1 cellular context compared by ENCODE assay signal in the genomic region with DNA sequence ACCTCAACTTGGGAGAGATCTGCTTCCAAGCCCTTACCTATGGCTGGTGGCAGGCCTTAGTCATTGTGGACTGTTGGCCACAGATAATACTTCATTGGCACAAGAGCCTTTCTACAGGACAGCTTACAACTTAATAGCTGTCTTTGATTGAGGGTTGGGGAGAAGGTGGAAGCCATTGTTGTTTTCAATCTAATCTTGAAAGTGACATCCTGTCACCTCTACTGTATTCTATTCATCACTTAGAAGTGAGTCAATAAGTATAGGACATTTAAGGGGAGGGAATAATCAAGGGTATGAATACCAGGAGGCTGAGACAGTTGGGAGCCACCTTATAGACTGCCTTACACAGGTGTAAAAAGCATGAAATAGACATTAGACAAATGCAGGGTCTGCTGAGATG.
TF ChIP-seq lines count a peak whose summit lies in the region.

No MANE protein-coding gene starts in this region.

TF ChIP-seq in IMR-90, 13 proteins besides CTCF, POLR2A, EP300 and RAD21 (continued from another document):
- TF ChIP-seq NFE2L2 (IDR thresholded peaks at IDR 0.05; ENCODE audit: low read depth, low read length) (no peak), BHLHE40 (IDR thresholded peaks at IDR 0.05; ENCODE audit: low read depth, low read length) (no peak)
TF ChIP-seq in IMR-90: peak in this region for 0.
